In the genomic region with DNA sequence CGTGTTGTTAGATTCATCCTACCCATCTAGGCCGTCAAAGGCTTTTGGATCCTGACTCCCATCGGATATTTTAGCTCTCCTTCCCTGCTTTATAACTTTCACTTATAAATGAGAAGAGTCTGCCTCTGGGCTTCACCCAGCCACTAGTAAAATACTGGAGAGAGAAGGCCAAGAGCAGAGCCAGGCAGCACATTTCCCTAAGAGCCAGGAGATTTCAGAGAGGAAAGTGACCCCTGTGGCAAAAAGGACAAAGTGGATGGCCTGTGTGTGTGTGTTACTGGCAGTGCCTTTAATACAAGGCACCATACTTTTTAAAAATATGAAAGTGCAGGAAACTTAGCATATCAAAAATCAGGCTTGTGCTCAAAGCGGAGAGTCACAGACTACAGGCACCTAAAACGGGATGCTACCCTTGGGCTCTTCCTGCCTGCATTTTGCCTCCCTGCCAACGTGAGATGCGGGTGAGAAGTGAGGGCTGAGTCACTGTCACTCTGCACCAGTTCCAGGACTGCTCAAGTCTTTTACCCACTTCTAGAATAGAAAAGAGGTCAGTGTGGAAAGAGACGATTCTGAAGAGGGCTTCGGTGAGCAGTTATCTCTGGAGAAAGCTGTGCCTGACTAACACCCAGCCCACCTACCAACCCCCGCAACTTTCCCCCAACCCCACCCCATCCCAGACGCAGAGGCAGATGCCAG, we compare ENCODE assay signal across 19 cellular contexts. TPM values are rescaled to one million over a fixed set of nuclear protein-coding genes. Genes with fewer than 3 reads are reported as not detected.
DNase-seq lines count a peak whose midpoint lies in the region; ATAC-seq and TF ChIP-seq lines count a peak whose summit lies in the region.
"Had no signal": no experiment of that assay in that cellular context is flagged by ENCODE, and none has a peak within 500 bp of the region (broad histone marks: within the 10 kb centered on the region; RNA-seq: fewer than 3 reads in every experiment).

No MANE protein-coding gene starts in this region.

- no TSS peak for BruUV-seq in PC-3 (replicated peaks; lab: Mats Ljungman, UMichigan)

- no peaks in the 10 kb centered on the region for H3K27me3 ChIP-seq in PC-3 (ENCODE audit: low read length)
- H3K27me3 ChIP-seq in heart right ventricle: no peaks in the 10 kb centered on the region
- no peaks in the 10 kb centered on the region for H3K27me3 ChIP-seq in body of pancreas
- H3K27me3 ChIP-seq: transverse colon had no signal

- peaks cover 14% of the 10 kb centered on the region; the same call in 1 of the 2 replicates for H3K36me3 ChIP-seq in PC-3 (ENCODE audit: low read depth, low read length)
- H3K36me3 ChIP-seq in heart right ventricle: peaks cover 0 to 39% (median 15%) of the 10 kb centered on the region in 9 donors
- H3K36me3 ChIP-seq in body of pancreas (replicated peaks in 1 of 2; ENCODE audit: insufficient read depth in 1 of 2, low read depth in 2 of 2): peaks cover 10 to 11% of the 10 kb centered on the region in 2 donors

- H3K4me3 ChIP-seq in PC-3 (ENCODE audit: low read length) (no peak overlapping the region), heart right ventricle (no peak overlapping the region), body of pancreas (no peak overlapping the region)
- H3K4me3 ChIP-seq: skin epidermis, transverse colon had no signal

- peak overlapping the region; percentile 29; the same call in 1 of the 2 replicates for H3K4me2 ChIP-seq in PC-3 (ENCODE audit: low read length)

- intact Hi-C loops in PC-3 (cut with micrococcal nuclease) (loop anchor here (2.0 kb wide), 1 partner anchor 13 kb away; no protein-coding TSS in a partner anchor), heart right ventricle (cut with DNase I) (loop anchor here in 2 of 10 donors (5.0 to 10.0 kb wide), 2 partner anchors 40 to 53 kb away; no protein-coding TSS in a partner anchor), posterior cingulate gyrus (cut with DNase I) (no loop called here), body of pancreas (cut with DNase I) (no loop called here)

- 75% methylated on average over 11 of the region's 11 CpGs for WGBS in heart right ventricle, 2 donors
- 88 to 97% methylated on average over 11 of the region's 11 CpGs for WGBS in body of pancreas, 2 donors

- DNase-seq in ELR (ENCODE audit: low read depth) (peak; percentile 42), PC-3 (peak; percentile 71), heart right ventricle (no peak), posterior cingulate gyrus (peak in 7 of 10 donors; percentile 37 to 93 (median 54)), NCI-H524 (lab: John Stamatoyannopoulos, UW) (no peak), T-helper 9 cell (no peak), body of pancreas (no peak)
- DNase-seq: activated CD4-positive, alpha-beta T cell treated with anti-CD3 and anti-CD28 coated beads for 4 hours; activated naive CD4-positive, alpha-beta T cell treated with anti-CD3 and anti-CD28 coated beads, Interleukin-2, amount 50 U/mL, for 16 hours; activated T-cell treated with anti-CD3 and anti-CD28 coated beads for 4 hours; kidney; NCI-H1092 treated with DMSO at 0.1 percent for 48 hours; NCI-H2171 treated with DMSO at 0.1 percent for 48 hours; nucleus accumbens; SHP77 treated with DMSO at 0.1 percent for 48 hours; T-helper 2 cell; transverse colon had no signal

- CTCF ChIA-PET in PC-3 (lab: Charles Lee): no interaction called here

- no peaks in the 10 kb centered on the region for H3F3A ChIP-seq in PC-3 (ENCODE audit: low read length, unreplicated experiment)

- peaks cover 20% of the 10 kb centered on the region for H3K79me2 ChIP-seq in PC-3 (ENCODE audit: low read length)

- H3K4me1 ChIP-seq in PC-3 (ENCODE audit: insufficient read depth, low read length) (peaks cover 24% of the 10 kb centered on the region), heart right ventricle (peaks cover 0 to 48% (median 0%) of the 10 kb centered on the region in 9 donors), body of pancreas (no peaks in the 10 kb centered on the region)

- TF ChIP-seq CTCF in PC-3 (conservative IDR thresholded peaks at IDR 0.05; ENCODE audit: low read depth, low read length) (no peak), heart right ventricle (IDR thresholded peaks at IDR 0.05) (no peak), body of pancreas (IDR thresholded peaks at IDR 0.05) (no peak)

- ATAC-seq in PC-3: peak; percentile 92
- peak in 6 of 8 donors; percentile 51 to 87 (median 80) for ATAC-seq in heart right ventricle
- ATAC-seq in GM21528 (IDR thresholded peaks at IDR 0.05; ENCODE audit: low FRiP score, unreplicated experiment): no peak
- no peak for ATAC-seq in body of pancreas

- 0 out of 2 replicates have a peak, but pooled peaks cover 9% of the 10 kb centered on the region for H4K20me1 ChIP-seq in PC-3 (ENCODE audit: low read length)

- H3K9me2 ChIP-seq in PC-3 (replicated peaks; ENCODE audit: low read length): no peaks in the 10 kb centered on the region

- H3K9ac ChIP-seq in PC-3 (ENCODE audit: low read length): no peak overlapping the region

- H3K27ac ChIP-seq in PC-3 (ENCODE audit: low read length) (no peak overlapping the region), heart right ventricle (peak overlapping the region in 5 of 10 donors; percentile 7 to 43 (median 31)), body of pancreas (no peak overlapping the region)
- H3K27ac ChIP-seq: skin epidermis, transverse colon had no signal

- POLR2A ChIA-PET in PC-3 (lab: Charles Lee; ENCODE audit: unreplicated experiment): no interaction called here

- no peak for TF ChIP-seq POLR2A in body of pancreas (IDR thresholded peaks at IDR 0.05)

- H3K9me3 ChIP-seq in PC-3 (ENCODE audit: low read length) (no peaks in the 10 kb centered on the region), heart right ventricle (no peaks in the 10 kb centered on the region), body of pancreas (no peaks in the 10 kb centered on the region)
- H3K9me3 ChIP-seq: transverse colon had no signal

- no peak overlapping the region for H2AFZ ChIP-seq in PC-3 (ENCODE audit: low read length)

RNA-seq across cellular contexts. Expression of gene NFIL3, which starts 15.9 kb away (rescaled TPM):
- total RNA-seq in PC-3 (2014; rRNA removed) (5.4 and 7.5 TPM in 2 replicates), heart right ventricle (10 to 100 TPM; 18.6 to 88.0 (median 30.5) TPM), body of pancreas (10 to 100 TPM; 11.4 to 12.9 TPM)
- polyA plus RNA-seq in heart right ventricle: 10 to 100 TPM; 10.8 to 24.7 TPM

RNA-seq across cellular contexts. Expression of gene AUH, which starts 46.0 kb away (rescaled TPM):
- total RNA-seq in PC-3 (2014; rRNA removed): 30.4 and 32.3 TPM in 2 replicates
- 10 to 100 TPM; 30.6 to 51.3 (median 44.2) TPM for total RNA-seq in heart right ventricle
- 10 to 100 TPM; 16.3 to 56.3 TPM for polyA plus RNA-seq in heart right ventricle
- total RNA-seq in body of pancreas: 10 to 100 TPM; 47.7 to 75.8 TPM

Comparison
In these comparisons a context has a peak if more than half of its experiments do, and no peak if none do; other contexts are left out.
1. DNase-seq: peak in ELR (single experiment), PC-3 (single experiment) and posterior cingulate gyrus (7 of 10); none in heart right ventricle (0 of 2), NCI-H524 (0 of 2), T-helper 9 cell (single experiment) and body of pancreas (0 of 4).
2. ATAC-seq: peak in PC-3 (single experiment) and heart right ventricle (6 of 8); none in GM21528 (single experiment) and body of pancreas (single experiment).